ENCODE assay signal across 17 cellular contexts in genomic region chr15:71069693-71070092, GRCh38. TPM values are rescaled to one million over a fixed set of nuclear protein-coding genes. Genes with fewer than 3 reads are reported as not detected.
A peak's percentile ranks its signal among the peaks of the same experiment; 100 is the strongest.
DNase-seq lines count a peak whose midpoint lies in the region; ATAC-seq, FAIRE-seq and TF ChIP-seq lines count a peak whose summit lies in the region.
"Had no signal": no experiment of that assay in that cellular context is flagged by ENCODE, and none has a peak within 500 bp of the region (broad histone marks: within the 10 kb centered on the region; RNA-seq: fewer than 3 reads in every experiment).

No MANE protein-coding gene starts in this region.

- H3K27me3 Mint-ChIP-seq in astrocyte (ENCODE audit: low read depth, unreplicated experiment) (no peaks in the 10 kb centered on the region), WTC11 (ENCODE audit: low read depth) (no peaks in the 10 kb centered on the region)

- peak overlapping the region in 1 of 2 experiments; percentile 81; a peak in 2 of 4 replicates for H4K8ac ChIP-seq in IMR-90 (ENCODE audit: low read depth in 2 of 2, low read length in 2 of 2)

- peak overlapping the region; percentile 93; the same call in 1 of the 2 replicates for H4K5ac ChIP-seq in IMR-90 (ENCODE audit: low read depth, low read length)

- no peaks in the 10 kb centered on the region for H4K20me1 ChIP-seq in IMR-90 (ENCODE audit: insufficient read depth, low read length)
- no peaks in the 10 kb centered on the region for H4K20me1 ChIP-seq in astrocyte (ENCODE audit: insufficient read depth, low read length)

- H3K36me3 ChIP-seq in IMR-90 (ENCODE audit: control insufficient read depth, insufficient read depth, low read length), result no peaks in the 10 kb centered on the region
- no peaks in the 10 kb centered on the region for H3K36me3 ChIP-seq in astrocyte (ENCODE audit: insufficient read depth, low read length)
- no peaks in the 10 kb centered on the region for H3K36me3 ChIP-seq in mucosa of descending colon (ENCODE audit: low read depth)
- H3K36me3 ChIP-seq: SJSA1 had no signal

- peak overlapping the region; percentile 49; the same call in 1 of the 2 replicates for H2BK120ac ChIP-seq in IMR-90 (ENCODE audit: low read depth, low read length)

- dilution Hi-C loops in IMR-90 (cut with HindIII; ENCODE audit: low sequenced_read_pairs, unreplicated experiment), result no loop called here

- H2AFZ ChIP-seq in IMR-90 (replicated peaks; ENCODE audit: low read length, poor library complexity), result no peak overlapping the region
- no peak overlapping the region for H2AFZ ChIP-seq in astrocyte (ENCODE audit: low read depth, low read length)

- no peak overlapping the region for H3K4me3 ChIP-seq in GM12865 (ENCODE audit: low read depth, low read length)
- no peak overlapping the region for H3K4me3 ChIP-seq in IMR-90 (ENCODE audit: insufficient read depth, low read depth, low read length)
- H3K4me3 ChIP-seq in astrocyte (ENCODE audit: insufficient read depth, low read depth, low read length), result no peak overlapping the region
- H3K4me3 ChIP-seq in mucosa of descending colon, result no peak overlapping the region
- H3K4me3 ChIP-seq: SJSA1 had no signal

- H3K27me3 ChIP-seq in IMR-90 (ENCODE audit: control insufficient read depth, insufficient read depth, low read length), result no peaks in the 10 kb centered on the region
- no peaks in the 10 kb centered on the region for H3K27me3 ChIP-seq in astrocyte (ENCODE audit: insufficient read depth, low read length)
- H3K27me3 ChIP-seq: SJSA1 had no signal

- no peak overlapping the region for H3K14ac ChIP-seq in IMR-90 (replicated peaks; ENCODE audit: low read depth, low read length)

- TF ChIP-seq POLR2A in IMR-90 (IDR thresholded peaks at IDR 0.05; ENCODE audit: low read depth, low read length), result no peak

- H2AK9ac ChIP-seq in IMR-90 (replicated peaks; ENCODE audit: low read depth, low read length, poor library complexity), result peak overlapping the region; percentile 63

- H3K9me3 ChIP-seq in IMR-90 (ENCODE audit: control insufficient read depth, insufficient read depth, low read length), result no peaks in the 10 kb centered on the region
- H3K9me3 ChIP-seq in astrocyte (ENCODE audit: insufficient read depth, low read depth, low read length), result no peaks in the 10 kb centered on the region
- no peaks in the 10 kb centered on the region for H3K9me3 ChIP-seq in mucosa of descending colon
- H3K9me3 ChIP-seq: Caco-2, SJSA1 had no signal

- WGBS in IMR-90 (ENCODE audit: extremely low coverage in 2 of 2, insufficient read length in 1 of 2), 2 experiments, result 100% methylated on average over 1 of the region's 2 CpGs; no CpG with 5 or more reads in 1 of the 2 experiments

- peak; percentile 80 for FAIRE-seq in astrocyte (lab: Jason Lieb, UNC)

- no peak for DNase-seq in GM12865 (ENCODE audit: low read depth)
- DNase-seq in IMR-90, result no peak
- DNase-seq in astrocyte (ENCODE audit: low read depth), result no peak
- no peak for DNase-seq in mucosa of descending colon
- no peak for DNase-seq in WTC11 (ENCODE audit: low spot score)
- DNase-seq in GM10266 (ENCODE audit: extremely low spot score), result no peak
- DNase-seq: AML-193, Caco-2, EL, H7, KBM-7, NCI-H1092, NCI-H187, NCI-H226, NCI-H526 treated with DMSO at 0.1 percent for 48 hours had no signal

- H3K9ac ChIP-seq in IMR-90 (ENCODE audit: low read depth, low read length) (no peak overlapping the region), astrocyte (ENCODE audit: low read length) (no peak overlapping the region)

- peaks cover 6% of the 10 kb centered on the region; the same call in 1 of the 2 replicates for H3K4me1 ChIP-seq in IMR-90 (ENCODE audit: control insufficient read depth, insufficient read depth, low read length)
- H3K4me1 ChIP-seq in astrocyte (ENCODE audit: insufficient read depth, low read length), result no peaks in the 10 kb centered on the region
- no peaks in the 10 kb centered on the region for H3K4me1 ChIP-seq in mucosa of descending colon (ENCODE audit: low read depth)
- H3K4me1 ChIP-seq: Caco-2, SJSA1 had no signal

- H3K79me2 ChIP-seq in astrocyte (ENCODE audit: insufficient read depth, low read length), result no peaks in the 10 kb centered on the region

- H3K4me3 Mint-ChIP-seq in astrocyte (ENCODE audit: unreplicated experiment) (no peak overlapping the region), WTC11 (no peak overlapping the region)

- H3K27ac ChIP-seq in IMR-90 (ENCODE audit: insufficient read depth, low read length) (no peak overlapping the region), astrocyte (ENCODE audit: low read depth, low read length) (no peak overlapping the region)
- H3K27ac ChIP-seq: SJSA1 had no signal

- POLR2A ChIA-PET in IMR-90 (lab: Charles Lee; ENCODE audit: unreplicated experiment) (no interaction called here), WTC11 (lab: Charles Lee) (no interaction called here)

- H3K4ac ChIP-seq in IMR-90 (ENCODE audit: low read depth, low read length), result peak overlapping the region; percentile 6; the same call in 1 of the 2 replicates

- peak overlapping the region; percentile 90 for H3K18ac ChIP-seq in IMR-90 (ENCODE audit: low read depth, low read length)

- H3K27ac Mint-ChIP-seq in astrocyte (ENCODE audit: unreplicated experiment), result no peak overlapping the region
- H3K27ac Mint-ChIP-seq in WTC11, result no peak overlapping the region

- no peak for TF ChIP-seq RAD21 in IMR-90 (IDR thresholded peaks at IDR 0.05; ENCODE audit: low read length)

- H3K79me1 ChIP-seq in IMR-90 (ENCODE audit: low read depth in 1 of 2, low read length in 2 of 2), result no peaks in the 10 kb centered on the region

- no peak for ATAC-seq in IMR-90 (ENCODE audit: low read depth)
- ATAC-seq in mucosa of descending colon, result peak; percentile 50
- ATAC-seq in HG03469 (IDR thresholded peaks at IDR 0.05; ENCODE audit: unreplicated experiment), result no peak
- ATAC-seq in WTC11, result no peak

- TF ChIP-seq CTCF in GM12865 (IDR thresholded peaks at IDR 0.05; ENCODE audit: insufficient read depth, low read depth, low read length, missing control alignments) (peak; percentile 3), IMR-90 (conservative IDR thresholded peaks at IDR 0.05; ENCODE audit: low read depth, low read length) (no peak), astrocyte (IDR thresholded peaks at IDR 0.05; ENCODE audit: insufficient read depth, low read depth, low read length) (no peak), mucosa of descending colon (IDR thresholded peaks at IDR 0.05) (no peak), WTC11 (IDR thresholded peaks at IDR 0.05) (no peak), GM10266 (IDR thresholded peaks at IDR 0.05; ENCODE audit: control insufficient read depth, insufficient read depth, low read depth, missing control alignments) (no peak)

- in situ Hi-C loops in IMR-90 (cut with MboI; ENCODE audit: low sequenced_read_pairs), result no loop called here

- H2BK20ac ChIP-seq in IMR-90 (ENCODE audit: low read depth, low read length), result peak overlapping the region; percentile 84

- peaks cover 3% of the 10 kb centered on the region for H3K9me1 ChIP-seq in IMR-90 (ENCODE audit: insufficient read depth, low read length)

- intact Hi-C loops in IMR-90 (cut with micrococcal nuclease) (no loop called here), mucosa of descending colon (cut with DNase I, micrococcal nuclease) (no loop called here)

- no peak overlapping the region for H3K56ac ChIP-seq in IMR-90 (ENCODE audit: extremely low read depth, insufficient read depth, low read length)

- H3K9me3 Mint-ChIP-seq in astrocyte (ENCODE audit: unreplicated experiment), result no peaks in the 10 kb centered on the region
- peaks cover 25% of the 10 kb centered on the region for H3K9me3 Mint-ChIP-seq in WTC11

- H3K4me2 ChIP-seq in IMR-90 (ENCODE audit: low read depth, low read length) (no peak overlapping the region), astrocyte (ENCODE audit: low read length) (no peak overlapping the region)

- H2BK15ac ChIP-seq in IMR-90 (ENCODE audit: low read depth, low read length), result peak overlapping the region; percentile 61; the same call in 2 of the 3 replicates

- CTCF ChIA-PET in IMR-90 (lab: Yijun Ruan, JAX), result no interaction called here
- CTCF ChIA-PET in WTC11 (lab: Charles Lee), result no interaction called here

- no peak overlapping the region for H3K23ac ChIP-seq in IMR-90 (ENCODE audit: low read depth, low read length)

- H3K36me3 Mint-ChIP-seq in astrocyte (ENCODE audit: low read depth, unreplicated experiment) (no peaks in the 10 kb centered on the region), WTC11 (peaks cover 14% of the 10 kb centered on the region)

- BruUV-seq in IMR-90 (replicated peaks; lab: Mats Ljungman, UMichigan), result no TSS peak

- H2BK5ac ChIP-seq in IMR-90 (ENCODE audit: low read depth, low read length, poor library complexity, severe bottlenecking), result peak overlapping the region; percentile 18

- no peak overlapping the region for H2AK5ac ChIP-seq in IMR-90 (ENCODE audit: low read depth, low read length)

- H3K4me1 Mint-ChIP-seq in astrocyte (ENCODE audit: low read depth, unreplicated experiment) (no peaks in the 10 kb centered on the region), WTC11 (peaks cover 4% of the 10 kb centered on the region; the same call in 1 of the 2 replicates)

- no peak overlapping the region for H4K91ac ChIP-seq in IMR-90 (ENCODE audit: insufficient read depth, low read depth, low read length)

TF ChIP-seq in IMR-90, 13 proteins besides CTCF, POLR2A, EP300 and RAD21 (continues in another document):
- TF ChIP-seq NFE2L2 (IDR thresholded peaks at IDR 0.05; ENCODE audit: low read depth, low read length), result no peak
- TF ChIP-seq MXI1 (IDR thresholded peaks at IDR 0.05; ENCODE audit: borderline replicate concordance, low read depth, low read length), result no peak

TF ChIP-seq in WTC11, 78 proteins besides CTCF, POLR2A, EP300 and RAD21 (continues in another document):
- TF ChIP-seq NFATC4 (CRISPR knock-in tag; IDR thresholded peaks at IDR 0.05) (no peak), NR1H2 (CRISPR knock-in tag; IDR thresholded peaks at IDR 0.05) (no peak), ZNF317 (CRISPR knock-in tag; IDR thresholded peaks at IDR 0.05; ENCODE audit: borderline replicate concordance, low read depth) (no peak), ZNF121 (CRISPR knock-in tag; IDR thresholded peaks at IDR 0.05) (no peak), ZBTB43 (CRISPR knock-in tag; IDR thresholded peaks at IDR 0.05) (no peak)

RNA-seq across cellular contexts. Expression of gene THSD4, which starts 45.6 kb away (rescaled TPM):
- total RNA-seq in IMR-90 (2012; rRNA removed) (25.5 and 31.1 TPM in 2 replicates), astrocyte (0.99 and 2.5 TPM in 2 replicates), mucosa of descending colon (10 to 100 TPM; 18.3 to 46.2 (median 27.1) TPM), WTC11 (2021) (7.8 to 11.7 TPM (median 8.2 TPM) in 3 replicates)
- polyA plus RNA-seq in IMR-90 (2012; rRNA removed), result 30.5 and 31.1 TPM in 2 replicates
- polyA plus RNA-seq in IMR-90 (2012; cell fraction: cytosol; rRNA removed), result 21.7 and 44.3 TPM in 2 replicates
- 38.0 and 45.5 TPM in 2 replicates for polyA plus RNA-seq in IMR-90 (2012; cell fraction: nucleus; rRNA removed; ENCODE audit: low replicate concordance)
